Comparison of ENCODE assay signal across 9 cellular contexts in genomic region chr7:127629268-127629854, GRCh38. TPM values are rescaled to one million over a fixed set of nuclear protein-coding genes. Genes with fewer than 3 reads are reported as not detected.
DNase-seq lines count a peak whose midpoint lies in the region; ATAC-seq and TF ChIP-seq lines count a peak whose summit lies in the region.
"Had no signal": no experiment of that assay in that cellular context is flagged by ENCODE, and none has a peak within 500 bp of the region (broad histone marks: within the 10 kb centered on the region; RNA-seq: fewer than 3 reads in every experiment).

No MANE protein-coding gene starts in this region.

- no peak overlapping the region; the same call in 1 of the 2 replicates for H3K4me3 Mint-ChIP-seq in HFFc6

- H3K4me1 Mint-ChIP-seq in HFFc6 (ENCODE audit: low read depth), result peaks cover 33% of the 10 kb centered on the region

- peak; percentile 53 for DNase-seq in NCI-H748 (lab: John Stamatoyannopoulos, UW; ENCODE audit: unreplicated experiment)
- no peak for DNase-seq in NCI-H748 treated with DMSO at 0.1 percent for 48 hours (lab: John Stamatoyannopoulos, UW)
- DNase-seq in HFFc6, result no peak
- DNase-seq in PC-9, result peak in 1 of 2 experiments; percentile 17
- DNase-seq in colonic mucosa, result peak; percentile 28
- no peak for DNase-seq in esophagus squamous epithelium (lab: John Stamatoyannopoulos, UW)

- H3K9me3 Mint-ChIP-seq in HFFc6, result no peaks in the 10 kb centered on the region

- H3K4me2 ChIP-seq in PC-9 (no peak overlapping the region), parathyroid adenoma (ENCODE audit: low read length) (no peak overlapping the region)

- H3K27me3 Mint-ChIP-seq in HFFc6 (ENCODE audit: insufficient read depth), result peaks cover 11% of the 10 kb centered on the region

- TF ChIP-seq CTCF in HFFc6 (IDR thresholded peaks at IDR 0.05), result peak; percentile 67
- peak; percentile 60; the same call in 1 of the 2 replicates for TF ChIP-seq CTCF in PC-9 (conservative IDR thresholded peaks at IDR 0.05)
- TF ChIP-seq CTCF in colonic mucosa (IDR thresholded peaks at IDR 0.05), result peak; percentile 36
- TF ChIP-seq CTCF in parathyroid adenoma (IDR thresholded peaks at IDR 0.05), result peak; percentile 55
- peak in 1 of 6 experiments; percentile 4 for TF ChIP-seq CTCF in esophagus squamous epithelium (IDR thresholded peaks at IDR 0.05)

- no peak overlapping the region for H3K27ac ChIP-seq in PC-9
- H3K27ac ChIP-seq in colonic mucosa, result no peak overlapping the region
- H3K27ac ChIP-seq in parathyroid adenoma, result no peak overlapping the region
- H3K27ac ChIP-seq in esophagus squamous epithelium, result no peak overlapping the region
- H3K27ac ChIP-seq: skin epidermis had no signal

- POLR2A ChIA-PET in PC-9 (lab: Charles Lee; ENCODE audit: unreplicated experiment), result no interaction called here

- intact Hi-C loops in PC-9 (cut with micrococcal nuclease; ENCODE audit: unreplicated experiment), result no loop called here
- intact Hi-C loops in colonic mucosa (cut with DNase I), result no loop called here
- intact Hi-C loops in esophagus squamous epithelium (cut with DNase I), result no loop called here

- H3K4me3 ChIP-seq in PC-9, result no peak overlapping the region
- H3K4me3 ChIP-seq in colonic mucosa, result no peak overlapping the region
- no peak overlapping the region for H3K4me3 ChIP-seq in parathyroid adenoma (ENCODE audit: low read depth, low read length)
- no peak overlapping the region for H3K4me3 ChIP-seq in esophagus squamous epithelium
- H3K4me3 ChIP-seq: skin epidermis had no signal

- CTCF ChIA-PET in PC-9 (lab: Charles Lee), result no interaction called here

- no peaks in the 10 kb centered on the region for H4K20me1 ChIP-seq in PC-9 (ENCODE audit: insufficient read depth)

- H3K9me3 ChIP-seq in PC-9 (ENCODE audit: insufficient read depth, low read depth) (no peaks in the 10 kb centered on the region), colonic mucosa (no peaks in the 10 kb centered on the region), parathyroid adenoma (ENCODE audit: control insufficient read depth, low read length) (no peaks in the 10 kb centered on the region), esophagus squamous epithelium (no peaks in the 10 kb centered on the region)

- no peak for TF ChIP-seq POLR2A in esophagus squamous epithelium (IDR thresholded peaks at IDR 0.05)

- H3K36me3 ChIP-seq in PC-9 (ENCODE audit: low read depth) (no peaks in the 10 kb centered on the region), colonic mucosa (no peaks in the 10 kb centered on the region), parathyroid adenoma (ENCODE audit: control insufficient read depth, insufficient read depth, low read length) (no peaks in the 10 kb centered on the region), esophagus squamous epithelium (no peaks in the 10 kb centered on the region)

- no peak for ATAC-seq in GM19023 (IDR thresholded peaks at IDR 0.05; ENCODE audit: unreplicated experiment)

- H3K27ac Mint-ChIP-seq in HFFc6, result no peak overlapping the region

- 13 to 32% methylated on average over 4 of the region's 5 CpGs for WGBS in esophagus squamous epithelium, 2 donors

- no peaks in the 10 kb centered on the region for H3K4me1 ChIP-seq in PC-9 (replicated peaks; ENCODE audit: insufficient read depth)
- H3K4me1 ChIP-seq in colonic mucosa, result no peaks in the 10 kb centered on the region
- H3K4me1 ChIP-seq in parathyroid adenoma, result no peaks in the 10 kb centered on the region
- H3K4me1 ChIP-seq in esophagus squamous epithelium, result no peaks in the 10 kb centered on the region

- no TSS peak for BruUV-seq in PC-9 (replicated peaks; lab: Mats Ljungman, UMichigan)

- no peaks in the 10 kb centered on the region for H3K36me3 Mint-ChIP-seq in HFFc6 (ENCODE audit: low read depth)

- H3K79me2 ChIP-seq in PC-9 (ENCODE audit: low read depth) (no peaks in the 10 kb centered on the region), parathyroid adenoma (no peaks in the 10 kb centered on the region)

- H3K9ac ChIP-seq in colonic mucosa (ENCODE audit: low read depth in 2 of 2, low read length in 2 of 2) (no peak overlapping the region), parathyroid adenoma (no peak overlapping the region)

- H3F3A ChIP-seq in PC-9 (ENCODE audit: insufficient read depth, low read depth), result no peaks in the 10 kb centered on the region

- H3K27me3 ChIP-seq in PC-9 (ENCODE audit: insufficient read depth, low read depth) (0 out of 2 replicates have a peak, but pooled peaks cover 4% of the 10 kb centered on the region), colonic mucosa (no peaks in the 10 kb centered on the region), parathyroid adenoma (ENCODE audit: control insufficient read depth, insufficient read depth, low read length) (no peaks in the 10 kb centered on the region), esophagus squamous epithelium (peaks cover 0 to 23% (median 0%) of the 10 kb centered on the region in 4 donors)

- H2AFZ ChIP-seq in PC-9 (no peak overlapping the region), parathyroid adenoma (peak overlapping the region; percentile 49)

- no peaks in the 10 kb centered on the region for H3K9me2 ChIP-seq in PC-9 (ENCODE audit: insufficient read depth)

RNA-seq across cellular contexts. Expression of gene PAX4, which starts 11.4 kb away (rescaled TPM):
- not detected for total RNA-seq in HFFc6 (2021; fragmentation: NEBNext Ultra II Directional; extraction: Animal tissue kit (Norgen Biotek cat#: 25700))
- total RNA-seq in PC-9 (2021), result not detected in 2 replicates
- under 1 TPM; 0.67 to 0.88 TPM for total RNA-seq in colonic mucosa
- not detected for total RNA-seq in esophagus squamous epithelium

RNA-seq across cellular contexts. Expression of gene SND1, which starts 22.6 kb away (rescaled TPM):
- 100 to 1,000 TPM; 217 to 259 (median 247) TPM for total RNA-seq in HFFc6 (2021; fragmentation: NEBNext Ultra II Directional; extraction: Animal tissue kit (Norgen Biotek cat#: 25700))
- total RNA-seq in PC-9 (2021) (219 and 273 TPM in 2 replicates), colonic mucosa (100 to 1,000 TPM; 134 to 163 TPM), esophagus squamous epithelium (10 to 100 TPM; 84.2 to 98.8 (median 93.4) TPM)

RNA-seq across cellular contexts. Expression of gene FSCN3, which starts 35.8 kb away (rescaled TPM):
- total RNA-seq in HFFc6 (2021; fragmentation: NEBNext Ultra II Directional; extraction: Animal tissue kit (Norgen Biotek cat#: 25700)), result under 1 TPM in 1 of 6 experiments, not detected in 5; 0.07 TPM
- total RNA-seq in PC-9 (2021), result 1.3 and 1.4 TPM in 2 replicates
- total RNA-seq in colonic mucosa, result 1 to 10 TPM in 1 of 2 donors, not detected in 1; 1.3 TPM
- total RNA-seq in esophagus squamous epithelium, result 1 to 10 TPM in 3 of 4 donors, not detected in 1; 1.1 to 3.1 (median 2.9) TPM

RNA-seq across cellular contexts. Expression of gene ARF5, which starts 41.1 kb away (rescaled TPM):
- 100 to 1,000 TPM in 4 of 6 experiments, 10 to 100 TPM in 2; 98.3 to 122 (median 110) TPM for total RNA-seq in HFFc6 (2021; fragmentation: NEBNext Ultra II Directional; extraction: Animal tissue kit (Norgen Biotek cat#: 25700))
- 227 and 299 TPM in 2 replicates for total RNA-seq in PC-9 (2021)
- total RNA-seq in colonic mucosa, result 100 to 1,000 TPM; 150 to 178 TPM
- 100 to 1,000 TPM; 169 to 260 (median 209) TPM for total RNA-seq in esophagus squamous epithelium

RNA-seq across cellular contexts. Expression of gene GCC1, which starts 44.0 kb away (rescaled TPM):
- total RNA-seq in HFFc6 (2021; fragmentation: NEBNext Ultra II Directional; extraction: Animal tissue kit (Norgen Biotek cat#: 25700)), result 10 to 100 TPM; 14.8 to 17.1 (median 16.1) TPM
- 25.2 and 27.0 TPM in 2 replicates for total RNA-seq in PC-9 (2021)
- 10 to 100 TPM; 18.6 to 21.4 TPM for total RNA-seq in colonic mucosa
- 10 to 100 TPM; 13.5 to 17.3 (median 14.9) TPM for total RNA-seq in esophagus squamous epithelium

Comparison
In these comparisons a context has a peak if more than half of its experiments do, and no peak if none do; other contexts are left out.
1. DNase-seq: peak in NCI-H748 (single experiment) and colonic mucosa (single experiment); none in NCI-H748 treated with DMSO at 0.1 percent for 48 hours (single experiment), HFFc6 (single experiment) and esophagus squamous epithelium (single experiment).